In genomic region chr15:74422723-74423442, GRCh38 we compare ENCODE assay signal across 8 cellular contexts. TPM values are rescaled to one million over a fixed set of nuclear protein-coding genes. Genes with fewer than 3 reads are reported as not detected.
A peak's percentile ranks its signal among the peaks of the same experiment; 100 is the strongest.
DNase-seq lines count a peak whose midpoint lies in the region; ATAC-seq, FAIRE-seq and TF ChIP-seq lines count a peak whose summit lies in the region.
"Had no signal": no experiment of that assay in that cellular context is flagged by ENCODE, and none has a peak within 500 bp of the region (broad histone marks: within the 10 kb centered on the region; RNA-seq: fewer than 3 reads in every experiment).

No MANE protein-coding gene starts in this region.

- ATAC-seq in HG02852 (IDR thresholded peaks at IDR 0.05; ENCODE audit: unreplicated experiment) = no peak

- peak overlapping the region; percentile 66 to 97 (median 85) for H3K27ac ChIP-seq in spleen
- H3K27ac ChIP-seq: neutrophil had no signal

- H3K4me3 ChIP-seq in fibroblast of villous mesenchyme (ENCODE audit: low read depth, low read length) (no peak overlapping the region), spleen (peak overlapping the region in 1 of 8 donors; percentile 38)

- WGBS in spleen, 5 donors = 42 to 75% (median 48%) methylated on average over 6 to 13 of the region's 13 CpGs

- H3K9me3 ChIP-seq in spleen = no peaks in the 10 kb centered on the region
- H3K9me3 ChIP-seq: neutrophil had no signal

- TF ChIP-seq CTCF in fibroblast of villous mesenchyme (IDR thresholded peaks at IDR 0.05; ENCODE audit: insufficient read depth, low read depth, low read length) (no peak), spleen (IDR thresholded peaks at IDR 0.05 in 8 of 11, conservative IDR thresholded peaks at IDR 0.05 in 3 of 11) (no peak)

- H3K36me3 ChIP-seq in spleen = peaks cover 0 to 68% (median 4%) of the 10 kb centered on the region in 6 donors
- H3K36me3 ChIP-seq: neutrophil had no signal

- intact Hi-C loops in spleen (cut with DNase I; ENCODE audit: low total_unique reads) = no loop called here

- no peak for TF ChIP-seq POLR2A in H54 (IDR thresholded peaks at IDR 0.05; ENCODE audit: low read depth, low read length)
- TF ChIP-seq POLR2A in spleen (IDR thresholded peaks at IDR 0.05) = no peak

- no peak for FAIRE-seq in H54 (lab: Jason Lieb, UNC)

- in situ Hi-C loops in SK-MEL-5 (cut with HindIII; ENCODE audit: low pct_unique_long_range_greater_than_20kb, low sequenced_read_pairs) = no loop called here

- DNase-seq in H54 (ENCODE audit: insufficient read length, low spot score) (peak; percentile 67), SK-MEL-5 (ENCODE audit: low read depth, low spot score) (peak; percentile 80), fibroblast of villous mesenchyme (ENCODE audit: low read depth) (peak; percentile 44), spleen (peak; percentile 83), NCI-H1092 treated with DMSO at 0.1 percent for 48 hours (lab: John Stamatoyannopoulos, UW) (no peak)
- DNase-seq in activated CD8-positive, alpha-beta memory T cell treated with anti-CD3 and anti-CD28 coated beads, Interleukin-2, amount 50 U/mL, for 48 hours = no peak

- H3K4me1 ChIP-seq in spleen = peaks cover 61 to 100% (median 99%) of the 10 kb centered on the region in 6 donors

- no peaks in the 10 kb centered on the region for H3K27me3 ChIP-seq in spleen (replicated peaks in 1 of 7)
- H3K27me3 ChIP-seq: neutrophil had no signal

RNA-seq across cellular contexts. Expression of gene SEMA7A, which starts 10.9 kb away (rescaled TPM):
- total RNA-seq in SK-MEL-5 (2014; rRNA removed; shearing (Covaris generic)) = 15.5 and 20.9 TPM in 2 replicates
- polyA plus RNA-seq in SK-MEL-5 (2015; cell fraction: cytosol; rRNA removed) = 20.4 and 29.7 TPM in 2 replicates
- 13.8 and 24.2 TPM in 2 replicates for polyA plus RNA-seq in SK-MEL-5 (2015; cell fraction: nucleus; rRNA removed)
- total RNA-seq in fibroblast of villous mesenchyme (16.8 and 24.6 TPM in 2 replicates), spleen (100 to 1,000 TPM in 5 of 7 donors, 10 to 100 TPM in 2; 74.9 to 150 (median 132) TPM)
- 100 to 1,000 TPM in 1 of 3 donors, 10 to 100 TPM in 2; 41.6 to 154 (median 78.4) TPM for polyA plus RNA-seq in spleen

RNA-seq across cellular contexts. Expression of gene UBL7, which starts 38.1 kb away (rescaled TPM):
- total RNA-seq in SK-MEL-5 (2014; rRNA removed; shearing (Covaris generic)) = 87.2 and 88.9 TPM in 2 replicates
- polyA plus RNA-seq in SK-MEL-5 (2015; cell fraction: cytosol; rRNA removed) = 96.9 and 114 TPM in 2 replicates
- polyA plus RNA-seq in SK-MEL-5 (2015; cell fraction: nucleus; rRNA removed) = 28.9 and 32.1 TPM in 2 replicates
- 37.0 and 42.7 TPM in 2 replicates for total RNA-seq in fibroblast of villous mesenchyme
- total RNA-seq in spleen = 10 to 100 TPM; 37.4 to 83.9 (median 47.8) TPM
- polyA plus RNA-seq in spleen = 10 to 100 TPM; 36.9 to 58.2 (median 42.3) TPM

RNA-seq across cellular contexts. Expression of gene CYP11A1, which starts 55.4 kb away (rescaled TPM):
- not detected in 2 replicates for total RNA-seq in SK-MEL-5 (2014; rRNA removed; shearing (Covaris generic))
- 0.46 and 1.6 TPM in 2 replicates for polyA plus RNA-seq in SK-MEL-5 (2015; cell fraction: cytosol; rRNA removed)
- not detected in 2 replicates for polyA plus RNA-seq in SK-MEL-5 (2015; cell fraction: nucleus; rRNA removed)
- total RNA-seq in fibroblast of villous mesenchyme (0.64 and 0.86 TPM in 2 replicates), spleen (10 to 100 TPM in 1 of 7 donors, 1 to 10 TPM in 6; 3.2 to 14.3 (median 5.0) TPM)
- polyA plus RNA-seq in spleen = 1 to 10 TPM; 1.6 to 3.6 (median 1.7) TPM

Comparison
In these comparisons a context has a peak if more than half of its experiments do, and no peak if none do; other contexts are left out.
1. DNase-seq: peak in H54 (single experiment), SK-MEL-5 (single experiment), fibroblast of villous mesenchyme (single experiment) and spleen (single experiment); none in activated CD8-positive, alpha-beta memory T cell treated with anti-CD3 and anti-CD28 coated beads, Interleukin-2, amount 50 U/mL, for 48 hours (single experiment) and NCI-H1092 treated with DMSO at 0.1 percent for 48 hours (single experiment).